21 cellular contexts compared by ENCODE assay signal in genomic region chr10:59575269-59575668, GRCh38.
"Had no signal": no experiment of that assay in that cellular context is flagged by ENCODE, and none has a peak within 500 bp of the region (broad histone marks: within the 10 kb centered on the region; RNA-seq: fewer than 3 reads in every experiment).

No MANE protein-coding gene starts in this region.

- H3K27ac ChIP-seq: hepatocyte, thyroid gland had no signal

- H3K4me1 ChIP-seq: thyroid gland had no signal

- H3K4me3 ChIP-seq: hepatocyte, lung, thyroid gland had no signal

- H3K36me3 ChIP-seq: thyroid gland had no signal

- DNase-seq: activated CD4-positive, alpha-beta T cell treated with anti-CD3 and anti-CD28 coated beads, Interleukin-2, amount 10 ng/mL, durations not matched to agents 24 days and 14 days; activated CD8-positive, alpha-beta T cell treated with anti-CD3 and anti-CD28 coated beads for 36 hours; activated naive CD4-positive, alpha-beta T cell; activated naive CD8-positive, alpha-beta T cell treated with anti-CD3 and anti-CD28 coated beads, Interleukin-2, amount 10 ng/mL, durations not matched to agents 7 days and 5 days; activated T-cell treated with anti-CD3 and anti-CD28 coated beads, Interleukin-2, amount 50 U/mL, for 1 hour; amygdala; dermis blood vessel endothelial cell; effector memory CD8-positive, alpha-beta T cell; islet precursor cell; midbrain; nephron progenitor cell; posterior cingulate gyrus; retina; stimulated activated CD4-positive, alpha-beta T cell treated with anti-CD3 and anti-CD28 coated beads, Interleukin-2, amount 100 ng/mL, for 24 hours; stimulated activated naive CD4-positive, alpha-beta T cell treated with Interleukin-2 at 50 U/mL for 16 hours; T1000; thyroid gland had no signal

- H3K9me3 ChIP-seq: thyroid gland had no signal

- H3K27me3 ChIP-seq: hepatocyte, thyroid gland had no signal

- H2AFZ ChIP-seq: hepatocyte had no signal

- ATAC-seq: activated CD8-positive, alpha-beta T cell treated with anti-CD3 and anti-CD28 coated beads for 36 hours; activated T-helper 17 cell treated with anti-CD3 and anti-CD28 coated beads, Interleukin-2, amount 50 U/mL, for 72 hours; effector memory CD8-positive, alpha-beta T cell; left lobe of liver had no signal

- H3K79me2 ChIP-seq: hepatocyte had no signal

- H3K4me2 ChIP-seq: hepatocyte had no signal
